8 cellular contexts compared by ENCODE assay signal in the genomic region with DNA sequence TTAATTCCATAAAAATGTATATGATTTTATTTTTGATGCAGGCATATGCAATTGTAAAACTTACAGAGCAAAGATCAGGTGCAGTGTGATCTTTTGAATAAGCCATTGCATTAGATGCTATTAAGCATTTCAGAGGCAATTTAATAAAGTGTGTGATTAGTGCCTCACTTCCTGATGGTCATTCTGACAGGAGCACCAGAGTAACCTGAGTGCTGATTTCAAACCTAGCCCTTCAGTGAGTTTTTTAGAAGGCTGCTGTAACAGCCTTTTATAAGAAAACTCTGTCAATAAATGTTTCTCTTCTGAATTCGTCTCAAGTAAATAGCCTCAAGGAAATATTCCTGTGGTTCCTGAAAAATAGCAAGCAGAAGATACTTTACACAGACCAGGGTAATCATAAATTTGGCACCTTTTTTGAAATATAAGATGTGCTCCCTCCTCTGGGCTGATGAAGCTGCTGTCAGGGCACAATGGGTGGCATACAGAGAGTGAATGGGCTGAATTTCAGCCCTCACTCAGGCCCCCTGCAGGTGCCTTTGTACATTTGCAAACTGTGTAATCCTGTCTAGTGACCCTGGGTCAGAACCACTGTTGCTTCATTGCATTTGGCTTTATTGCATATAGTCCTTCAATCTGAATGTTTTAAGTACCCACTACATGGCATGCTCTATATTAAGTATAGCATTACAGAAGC.
A peak's percentile ranks its signal among the peaks of the same experiment; 100 is the strongest.
DNase-seq lines count a peak whose midpoint lies in the region; ATAC-seq and TF ChIP-seq lines count a peak whose summit lies in the region.

No MANE protein-coding gene starts in this region.

- in situ Hi-C loops in KBM-7 (cut with MboI; ENCODE audit: low pct_unique_long_range_greater_than_20kb, low sequenced_read_pairs): no loop called here

- no peak overlapping the region for H3K4me3 ChIP-seq in Caco-2 (ENCODE audit: low read depth, low read length)

- H3K27me3 ChIP-seq in Caco-2 (replicated peaks; ENCODE audit: control insufficient read depth, insufficient read depth, low read length): no peaks in the 10 kb centered on the region

- H3K4me1 ChIP-seq in Caco-2: no peaks in the 10 kb centered on the region

- intact Hi-C loops in Caco-2 (cut with micrococcal nuclease; ENCODE audit: unreplicated experiment): loop anchor here (1.0 to 5.0 kb wide), 2 partner anchors 69 to 504 kb away; no protein-coding TSS in a partner anchor

- peak; percentile 97 for ATAC-seq in GM19351 (IDR thresholded peaks at IDR 0.05; ENCODE audit: unreplicated experiment)
- peak; percentile 82 for ATAC-seq in HG03565 (IDR thresholded peaks at IDR 0.05; ENCODE audit: unreplicated experiment)
- ATAC-seq in activated T-helper 17 cell treated with anti-CD3 and anti-CD28 coated beads, Interleukin-2, amount 50 U/mL, for 72 hours (replicated peaks): peak; percentile 62

- H3K4me1 Mint-ChIP-seq in Caco-2 (ENCODE audit: low read depth, unreplicated experiment) (no peaks in the 10 kb centered on the region), neural crest cell (no peaks in the 10 kb centered on the region)
- no peaks in the 10 kb centered on the region for H3K4me1 Mint-ChIP-seq in activated T-helper 17 cell treated with anti-CD3 and anti-CD28 coated beads, Interleukin-2, amount 50 U/mL, for 72 hours

- CTCF ChIA-PET in Caco-2 (lab: Charles Lee): interaction anchor here (1.0 kb wide), 1 partner anchor 382 kb away, joined by 5 read pairs; no protein-coding TSS in a partner anchor

- DNase-seq in Caco-2 (peak in 1 of 2 experiments; percentile 35), neural crest cell (ENCODE audit: low read depth, low spot score) (peak; percentile 4), KBM-7 (no peak), OCI-M2 (lab: John Stamatoyannopoulos, UW; ENCODE audit: unreplicated experiment) (no peak), NCI-H1436 (lab: John Stamatoyannopoulos, UW) (no peak)

- H3K9me3 Mint-ChIP-seq in Caco-2 (ENCODE audit: unreplicated experiment) (no peaks in the 10 kb centered on the region), neural crest cell (no peaks in the 10 kb centered on the region)
- no peaks in the 10 kb centered on the region for H3K9me3 Mint-ChIP-seq in activated T-helper 17 cell treated with anti-CD3 and anti-CD28 coated beads, Interleukin-2, amount 50 U/mL, for 72 hours

- POLR2A ChIA-PET in Caco-2 (lab: Charles Lee): no interaction called here

- peak; percentile 47 to 80 for TF ChIP-seq CTCF in Caco-2 (IDR thresholded peaks at IDR 0.05; ENCODE audit: insufficient read depth in 1 of 2, low read depth in 1 of 2, low read length in 1 of 2, severe bottlenecking in 1 of 2, unreplicated experiment in 1 of 2)
- peak; percentile 48 for TF ChIP-seq CTCF in neural crest cell (conservative IDR thresholded peaks at IDR 0.05)

- H3K27me3 Mint-ChIP-seq in Caco-2 (ENCODE audit: insufficient read depth, unreplicated experiment) (peaks cover 6% of the 10 kb centered on the region), neural crest cell (ENCODE audit: low read depth) (no peaks in the 10 kb centered on the region)
- H3K27me3 Mint-ChIP-seq in activated T-helper 17 cell treated with anti-CD3 and anti-CD28 coated beads, Interleukin-2, amount 50 U/mL, for 72 hours: no peaks in the 10 kb centered on the region

- H3K27ac Mint-ChIP-seq in Caco-2 (ENCODE audit: unreplicated experiment) (no peak overlapping the region), neural crest cell (ENCODE audit: unreplicated experiment) (no peak overlapping the region)
- H3K27ac Mint-ChIP-seq in activated T-helper 17 cell treated with anti-CD3 and anti-CD28 coated beads, Interleukin-2, amount 50 U/mL, for 72 hours: no peak overlapping the region

- no peaks in the 10 kb centered on the region for H3K9me3 ChIP-seq in Caco-2

- BruUV-seq in Caco-2 (replicated peaks; lab: Mats Ljungman, UMichigan): no TSS peak

- H3K36me3 ChIP-seq in Caco-2 (ENCODE audit: control insufficient read depth, insufficient read depth, low read length): no peaks in the 10 kb centered on the region

- no peaks in the 10 kb centered on the region for H3K36me3 Mint-ChIP-seq in Caco-2 (ENCODE audit: insufficient read depth, unreplicated experiment)
- H3K36me3 Mint-ChIP-seq in activated T-helper 17 cell treated with anti-CD3 and anti-CD28 coated beads, Interleukin-2, amount 50 U/mL, for 72 hours (ENCODE audit: low read depth): no peaks in the 10 kb centered on the region
- no peaks in the 10 kb centered on the region for H3K36me3 Mint-ChIP-seq in neural crest cell (ENCODE audit: low read depth)

- H3K4me3 Mint-ChIP-seq in Caco-2 (ENCODE audit: unreplicated experiment): no peak overlapping the region
- H3K4me3 Mint-ChIP-seq in activated T-helper 17 cell treated with anti-CD3 and anti-CD28 coated beads, Interleukin-2, amount 50 U/mL, for 72 hours: no peak overlapping the region
- no peak overlapping the region for H3K4me3 Mint-ChIP-seq in neural crest cell
